In genomic region chr2:169189123-169189522, GRCh38 we compare ENCODE assay signal across 22 cellular contexts.
DNase-seq lines count a peak whose midpoint lies in the region; ATAC-seq and TF ChIP-seq lines count a peak whose summit lies in the region.
"Had no signal": no experiment of that assay in that cellular context is flagged by ENCODE, and none has a peak within 500 bp of the region (broad histone marks: within the 10 kb centered on the region; RNA-seq: fewer than 3 reads in every experiment).

No MANE protein-coding gene starts in this region.

- POLR2A ChIA-PET in HEK293T (lab: Yijun Ruan, JAX): no interaction called here

- DNase-seq in HEK293T (ENCODE audit: extremely low spot score): no peak
- DNase-seq in LHCN-M2 (ENCODE audit: low read depth): peak; percentile 4
- peak; percentile 43 for DNase-seq in astrocyte of the hippocampus (ENCODE audit: low read depth, low spot score)
- peak; percentile 6 for DNase-seq in stromal cell of bone marrow (ENCODE audit: low read depth)
- DNase-seq in aorta: no peak
- DNase-seq in NCI-H1694 treated with DMSO at 0.1 percent for 48 hours (lab: John Stamatoyannopoulos, UW): no peak
- DNase-seq: C1 segment of cervical spinal cord; CD4-positive, alpha-beta memory T cell; COR-L47; DMS53; HCEC 1CT; KBM-7; MG63; NCI-H1436; NCI-H187 treated with DMSO at 0.1 percent for 48 hours; NCI-H2107; NCI-H446 treated with DMSO at 0.1 percent for 48 hours; PC-3; SK-N-SH; SW 1271 had no signal

- no peaks in the 10 kb centered on the region for H3K4me1 ChIP-seq in aorta (ENCODE audit: control insufficient read depth in 1 of 2, insufficient read depth in 2 of 2, low read length in 2 of 2)

- WGBS in aorta, 2 donors: 31 to 39% methylated on average over 3 of the region's 3 CpGs

- intact Hi-C loops in aorta (cut with DNase I): no loop called here

- CTCF ChIA-PET in HEK293T (lab: Yijun Ruan, JAX): interaction anchor here (0.6 to 1.0 kb wide), 3 partner anchors 14 to 46 kb away, joined by 3 read pairs; no protein-coding TSS in a partner anchor

- no peak overlapping the region for H3K4me3 ChIP-seq in aorta (ENCODE audit: low read length in 2 of 2)
- H3K4me3 ChIP-seq: MG63 had no signal

- no peaks in the 10 kb centered on the region for H3K9me3 ChIP-seq in aorta (ENCODE audit: control insufficient read depth, low read length)
- H3K9me3 ChIP-seq: MG63, SK-N-SH had no signal

- ATAC-seq in HG03460 (IDR thresholded peaks at IDR 0.05; ENCODE audit: unreplicated experiment): no peak
- ATAC-seq in aorta (ENCODE audit: low FRiP score): no peak
- ATAC-seq: HepG2, PC-3 had no signal

- no peaks in the 10 kb centered on the region for H3K36me3 ChIP-seq in aorta (ENCODE audit: control insufficient read depth in 1 of 2, insufficient read depth in 2 of 2, low read length in 1 of 2)
- H3K36me3 ChIP-seq: MG63 had no signal

- no peaks in the 10 kb centered on the region for H3K27me3 ChIP-seq in aorta (ENCODE audit: control insufficient read depth in 1 of 2, insufficient read depth in 2 of 2, low read length in 1 of 2)
- H3K27me3 ChIP-seq: MG63 had no signal

- no peak overlapping the region for H3K27ac ChIP-seq in aorta (ENCODE audit: low read depth in 1 of 2, low read length in 2 of 2)

TF ChIP-seq in HEK293T, 16 proteins besides CTCF, POLR2A, EP300 and RAD21:
- TF ChIP-seq, protein P1, sequence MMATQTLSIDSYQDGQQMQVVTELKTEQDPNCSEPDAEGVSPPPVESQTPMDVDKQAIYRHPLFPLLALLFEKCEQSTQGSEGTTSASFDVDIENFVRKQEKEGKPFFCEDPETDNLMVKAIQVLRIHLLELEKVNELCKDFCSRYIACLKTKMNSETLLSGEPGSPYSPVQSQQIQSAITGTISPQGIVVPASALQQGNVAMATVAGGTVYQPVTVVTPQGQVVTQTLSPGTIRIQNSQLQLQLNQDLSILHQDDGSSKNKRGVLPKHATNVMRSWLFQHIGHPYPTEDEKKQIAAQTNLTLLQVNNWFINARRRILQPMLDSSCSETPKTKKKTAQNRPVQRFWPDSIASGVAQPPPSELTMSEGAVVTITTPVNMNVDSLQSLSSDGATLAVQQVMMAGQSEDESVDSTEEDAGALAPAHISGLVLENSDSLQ (IDR thresholded peaks at IDR 0.05): 0 out of 2 replicates have a peak, but pooled peaks have one; percentile 11
- no peak for TF ChIP-seq FOXA1 (IDR thresholded peaks at IDR 0.05)
- TF ChIP-seq FOXK2 (IDR thresholded peaks at IDR 0.05): no peak

Comparison
In these comparisons a context has a peak if more than half of its experiments do, and no peak if none do; other contexts are left out.
1. DNase-seq: peak in LHCN-M2 (single experiment), astrocyte of the hippocampus (single experiment) and stromal cell of bone marrow (single experiment); none in HEK293T (single experiment), aorta (0 of 2) and NCI-H1694 treated with DMSO at 0.1 percent for 48 hours (single experiment).